ENCODE assay signal across 20 cellular contexts in the genomic region with DNA sequence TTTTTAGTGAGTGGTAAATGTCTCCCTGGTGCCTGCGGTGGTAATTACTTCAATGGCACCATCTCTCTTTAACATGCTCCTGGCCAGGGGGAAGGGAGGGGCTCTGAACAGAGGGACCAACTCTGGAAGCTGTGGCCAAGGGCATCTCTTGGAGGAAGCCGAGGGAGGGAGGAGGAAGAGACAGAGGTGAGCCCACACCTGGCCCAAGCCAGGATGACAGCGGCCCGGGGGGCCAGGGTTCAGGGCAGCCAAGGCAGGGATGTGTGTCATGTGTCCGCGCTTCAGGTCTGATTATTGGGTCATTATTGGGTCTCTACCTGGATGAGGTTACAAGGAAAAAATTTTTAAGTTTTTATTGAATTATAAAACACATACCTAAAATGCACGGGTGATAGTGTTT.
DNase-seq lines count a peak whose midpoint lies in the region; ATAC-seq lines count a peak whose summit lies in the region.
"Had no signal": no experiment of that assay in that cellular context is flagged by ENCODE, and none has a peak within 500 bp of the region (broad histone marks: within the 10 kb centered on the region; RNA-seq: fewer than 3 reads in every experiment).

No MANE protein-coding gene starts in this region.

- ATAC-seq in HG02973 (IDR thresholded peaks at IDR 0.05; ENCODE audit: unreplicated experiment), result no peak
- ATAC-seq: HepG2, K562 had no signal

- DNase-seq in NCI-H1417 (lab: John Stamatoyannopoulos, UW) (peak; percentile 30 to 80 (median 48)), NCI-H1417 treated with DMSO at 0.1 percent for 48 hours (lab: John Stamatoyannopoulos, UW) (no peak), NCI-H69 (lab: John Stamatoyannopoulos, UW) (peak; percentile 93), AG20443 (ENCODE audit: low spot score) (no peak)
- peak; percentile 54 for DNase-seq in activated effector memory CD4-positive, alpha-beta T cell treated with anti-CD3 and anti-CD28 coated beads, Interleukin-2, amount 50 U/mL, for 16 hours
- no peak for DNase-seq in activated effector memory CD4-positive, alpha-beta T cell treated with Interleukin-2 at 50 U/mL for 16 hours
- no peak for DNase-seq in activated T-cell treated with anti-CD3 and anti-CD28 coated beads, Interleukin-2, amount 50 U/mL, for 48 hours
- DNase-seq: DMS53; GM23248; HCEC 1CT; MG63; NCI-H187; NCI-H2171; NCI-H446; NK-92 treated with Interleukin-12 subunit alpha and Interleukin-12 subunit beta, amount 100 ng/mL, for 24 hours; SIG-M5; SK-N-SH had no signal

Comparison
In these comparisons a context has a peak if more than half of its experiments do, and no peak if none do; other contexts are left out.
1. DNase-seq: peak in NCI-H1417 (3 of 3), activated effector memory CD4-positive, alpha-beta T cell treated with anti-CD3 and anti-CD28 coated beads, Interleukin-2, amount 50 U/mL, for 16 hours (single experiment) and NCI-H69 (single experiment); none in NCI-H1417 treated with DMSO at 0.1 percent for 48 hours (single experiment), activated effector memory CD4-positive, alpha-beta T cell treated with Interleukin-2 at 50 U/mL for 16 hours (single experiment), AG20443 (single experiment) and activated T-cell treated with anti-CD3 and anti-CD28 coated beads, Interleukin-2, amount 50 U/mL, for 48 hours (0 of 2).